3 cellular contexts compared by ENCODE assay signal in the genomic region with DNA sequence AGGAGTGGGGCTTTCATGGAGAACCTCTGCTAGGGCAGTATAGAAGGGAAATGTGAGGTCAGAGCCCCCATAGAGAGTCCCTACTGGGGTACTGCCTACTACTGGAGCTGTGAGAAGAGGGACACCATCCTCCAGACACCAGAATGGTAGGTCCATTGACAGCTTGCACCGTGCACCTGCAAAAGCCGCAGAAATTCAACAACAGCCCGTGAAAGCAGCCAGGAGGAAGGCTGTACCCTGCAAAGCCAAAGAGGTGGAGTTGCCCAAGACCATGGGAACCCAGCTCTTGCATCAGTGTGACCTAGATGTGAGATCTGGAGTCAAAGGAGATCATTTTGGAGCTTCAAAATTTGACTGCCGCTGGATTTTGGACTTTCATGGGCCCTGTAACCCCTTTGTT.
"Had no signal": no experiment of that assay in that cellular context is flagged by ENCODE, and none has a peak within 500 bp of the region (broad histone marks: within the 10 kb centered on the region; RNA-seq: fewer than 3 reads in every experiment).

No MANE protein-coding gene starts in this region.

- ATAC-seq: GM12878 had no signal

- H3K4me3 ChIP-seq: GM12878 had no signal

- DNase-seq: GDM1, GF-D8 had no signal
